In the genomic region with DNA sequence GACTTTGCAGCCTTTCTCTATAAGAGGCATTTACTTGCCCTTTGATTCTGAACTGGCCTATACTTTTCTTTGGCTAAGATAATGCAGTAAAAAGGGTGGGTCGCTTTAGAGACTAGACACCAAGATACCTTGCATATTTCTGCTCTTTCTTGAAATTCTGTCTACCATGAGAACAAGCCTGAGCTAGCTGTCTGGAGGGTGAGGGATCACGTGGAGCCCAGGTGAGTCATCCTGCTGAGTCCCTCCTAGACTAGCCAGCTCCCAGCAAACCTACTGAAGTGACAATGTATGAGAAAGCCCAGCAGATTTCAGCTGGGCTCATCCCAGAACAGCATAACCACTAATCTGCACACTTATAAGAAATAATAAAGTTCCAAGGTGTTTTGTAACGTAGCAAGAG, we compare ENCODE assay signal across 20 cellular contexts.
DNase-seq lines count a peak whose midpoint lies in the region; ATAC-seq, FAIRE-seq and TF ChIP-seq lines count a peak whose summit lies in the region.
"Had no signal": no experiment of that assay in that cellular context is flagged by ENCODE, and none has a peak within 500 bp of the region (broad histone marks: within the 10 kb centered on the region; RNA-seq: fewer than 3 reads in every experiment).

No MANE protein-coding gene starts in this region.

- H3K9me3 ChIP-seq in K562 (replicated peaks; ENCODE audit: control insufficient read depth, insufficient read depth, low read depth, low read length) (no peaks in the 10 kb centered on the region), mucosa of descending colon (no peaks in the 10 kb centered on the region)
- H3K9me3 ChIP-seq: heart left ventricle, tibial nerve had no signal

- CTCF ChIA-PET in K562 (lab: Yijun Ruan, JAX; ENCODE audit: low intra/inter-chr PET ratio) = no interaction called here

- 0% methylated on average over 3 of the region's 3 CpGs for WGBS in K562 (ENCODE audit: insufficient coverage, low coverage, missing lambda C conversion rate)

- H3K36me3 ChIP-seq in K562 (ENCODE audit: control insufficient read depth, insufficient read depth, low read length) (no peaks in the 10 kb centered on the region), mucosa of descending colon (ENCODE audit: low read depth) (no peaks in the 10 kb centered on the region)
- H3K36me3 ChIP-seq: heart left ventricle, tibial nerve had no signal

- BruUV-seq in K562 (replicated peaks; lab: Mats Ljungman, UMichigan) = no TSS peak

- H3K4me3 ChIP-seq in K562 = no peak overlapping the region
- no peak overlapping the region for H3K4me3 ChIP-seq in mucosa of descending colon
- H3K4me3 ChIP-seq: heart left ventricle, tibial nerve had no signal

- TF ChIP-seq POLR2A in K562 (conservative IDR thresholded peaks at IDR 0.05) = no peak

- H3K9me1 ChIP-seq in K562 (ENCODE audit: control insufficient read depth, insufficient read depth, low read length) = no peaks in the 10 kb centered on the region

- H3K27ac ChIP-seq in K562 (ENCODE audit: extremely low read depth, low read depth, low read length) = no peak overlapping the region
- H3K27ac ChIP-seq: heart left ventricle, tibial nerve had no signal

- FAIRE-seq in K562 (lab: Jason Lieb, UNC) = no peak
- FAIRE-seq: GM18507 had no signal

- TF ChIP-seq EP300 in K562 (IDR thresholded peaks at IDR 0.05; ENCODE audit: low read length) = no peak

- no peaks in the 10 kb centered on the region for H4K20me1 ChIP-seq in K562 (replicated peaks; ENCODE audit: control insufficient read depth, insufficient read depth, low read length)

- H2AFZ ChIP-seq in K562 (ENCODE audit: low read depth, low read length) = no peak overlapping the region

- H3K27me3 ChIP-seq in K562 (ENCODE audit: control insufficient read depth in 2 of 2, insufficient read depth in 2 of 2, low read length in 2 of 2) = peaks cover 5 to 11% of the 10 kb centered on the region in 2 experiments; a peak in 4 of 5 replicates
- H3K27me3 ChIP-seq: tibial nerve had no signal

- H3K4me1 ChIP-seq in K562 (replicated peaks in 1 of 2; ENCODE audit: control insufficient read depth in 2 of 2, insufficient read depth in 2 of 2, low read length in 2 of 2) (no peaks in the 10 kb centered on the region), mucosa of descending colon (ENCODE audit: low read depth) (no peaks in the 10 kb centered on the region)
- H3K4me1 ChIP-seq: tibial nerve had no signal

- ATAC-seq in K562 (no peak), HG02610 (IDR thresholded peaks at IDR 0.05; ENCODE audit: unreplicated experiment) (no peak), mucosa of descending colon (no peak)
- ATAC-seq: activated CD4-positive, alpha-beta T cell treated with anti-CD3 and anti-CD28 coated beads for 36 hours; heart left ventricle; left lobe of liver; naive thymus-derived CD4-positive, alpha-beta T cell had no signal

- H3K4me2 ChIP-seq in K562 (ENCODE audit: insufficient read depth, low read length) = no peak overlapping the region

- in situ Hi-C loops in K562 (cut with MboI) = no loop called here

- intact Hi-C loops in K562 (cut with micrococcal nuclease) = no loop called here
- intact Hi-C loops in mucosa of descending colon (cut with DNase I, micrococcal nuclease) = no loop called here

- no peak for TF ChIP-seq RAD21 in K562 (CRISPR knock-in tag; conservative IDR thresholded peaks at IDR 0.05 in 1 of 2, IDR thresholded peaks at IDR 0.05 in 1 of 2)

- no peaks in the 10 kb centered on the region for H3K79me2 ChIP-seq in K562 (ENCODE audit: control insufficient read depth, insufficient read depth, low read length)

- TF ChIP-seq CTCF in K562 (IDR thresholded peaks at IDR 0.05 in 2 of 3, conservative IDR thresholded peaks at IDR 0.05 in 1 of 3; ENCODE audit: insufficient read depth in 2 of 3, low read depth in 1 of 3, low read length in 3 of 3) (no peak), mucosa of descending colon (IDR thresholded peaks at IDR 0.05) (no peak)

- POLR2A ChIA-PET in K562 (lab: Yijun Ruan, JAX) = interaction anchor here (1.0 kb wide), 1 partner anchor 879 kb away, joined by 3 read pairs; no protein-coding TSS in a partner anchor

- DNase-seq in AG08396 (ENCODE audit: low spot score) = peak; percentile 5
- DNase-seq in LHCN-M2 (ENCODE audit: low read depth) = peak; percentile 1
- DNase-seq in K562 (ENCODE audit: extremely low read depth in 1 of 4, low spot score in 3 of 4) = peak in 1 of 4 experiments; percentile 3
- DNase-seq in kidney glomerular epithelial cell (lab: John Stamatoyannopoulos, UW) = peak; percentile 83
- no peak for DNase-seq in NCI-H1092 (lab: John Stamatoyannopoulos, UW)
- no peak for DNase-seq in NCI-H1092 treated with DMSO at 0.1 percent for 48 hours (lab: John Stamatoyannopoulos, UW)
- no peak for DNase-seq in mucosa of descending colon
- DNase-seq: activated CD4-positive, alpha-beta T cell treated with anti-CD3 and anti-CD28 coated beads for 36 hours; Calu3; caudate nucleus; heart left ventricle; IMR-90; naive thymus-derived CD4-positive, alpha-beta T cell; NCI-H1436; NCI-H524 treated with DMSO at 0.1 percent for 48 hours; stimulated activated CD4-positive, alpha-beta T cell treated with anti-CD3 and anti-CD28 coated beads, Interleukin-1b, Interleukin-23, amount 100 ng/mL, for 48 hours had no signal

- H3K9ac ChIP-seq in K562 (ENCODE audit: insufficient read depth in 1 of 2, low read depth in 2 of 2, low read length in 2 of 2) = no peak overlapping the region

TF ChIP-seq in K562, 482 proteins besides CTCF, POLR2A, EP300 and RAD21:
- TF ChIP-seq, protein P1, sequence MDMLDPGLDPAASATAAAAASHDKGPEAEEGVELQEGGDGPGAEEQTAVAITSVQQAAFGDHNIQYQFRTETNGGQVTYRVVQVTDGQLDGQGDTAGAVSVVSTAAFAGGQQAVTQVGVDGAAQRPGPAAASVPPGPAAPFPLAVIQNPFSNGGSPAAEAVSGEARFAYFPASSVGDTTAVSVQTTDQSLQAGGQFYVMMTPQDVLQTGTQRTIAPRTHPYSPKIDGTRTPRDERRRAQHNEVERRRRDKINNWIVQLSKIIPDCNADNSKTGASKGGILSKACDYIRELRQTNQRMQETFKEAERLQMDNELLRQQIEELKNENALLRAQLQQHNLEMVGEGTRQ (CRISPR knock-in tag; IDR thresholded peaks at IDR 0.05) = peak; percentile 52; the same call in 1 of the 2 replicates
- TF ChIP-seq ZNF583 (CRISPR knock-in tag; IDR thresholded peaks at IDR 0.05) = no peak
- 0 out of 2 replicates have a peak, but pooled peaks have one; percentile 22 for TF ChIP-seq RAD51 (IDR thresholded peaks at IDR 0.05; ENCODE audit: borderline replicate concordance, low read depth)
- TF ChIP-seq, protein P2, sequence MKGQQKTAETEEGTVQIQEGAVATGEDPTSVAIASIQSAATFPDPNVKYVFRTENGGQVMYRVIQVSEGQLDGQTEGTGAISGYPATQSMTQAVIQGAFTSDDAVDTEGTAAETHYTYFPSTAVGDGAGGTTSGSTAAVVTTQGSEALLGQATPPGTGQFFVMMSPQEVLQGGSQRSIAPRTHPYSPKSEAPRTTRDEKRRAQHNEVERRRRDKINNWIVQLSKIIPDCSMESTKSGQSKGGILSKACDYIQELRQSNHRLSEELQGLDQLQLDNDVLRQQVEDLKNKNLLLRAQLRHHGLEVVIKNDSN (CRISPR knock-in tag; IDR thresholded peaks at IDR 0.05) = peak; percentile 54
- no peak for TF ChIP-seq HMG20A (CRISPR knock-in tag; conservative IDR thresholded peaks at IDR 0.05)
- TF ChIP-seq, protein P3, sequence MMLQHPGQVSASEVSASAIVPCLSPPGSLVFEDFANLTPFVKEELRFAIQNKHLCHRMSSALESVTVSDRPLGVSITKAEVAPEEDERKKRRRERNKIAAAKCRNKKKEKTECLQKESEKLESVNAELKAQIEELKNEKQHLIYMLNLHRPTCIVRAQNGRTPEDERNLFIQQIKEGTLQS (IDR thresholded peaks at IDR 0.05) = peak; percentile 28; the same call in 1 of the 2 replicates
- TF ChIP-seq, protein P3 (CRISPR knock-in tag; conservative IDR thresholded peaks at IDR 0.05) = no peak
- TF ChIP-seq SAP30 (IDR thresholded peaks at IDR 0.05; ENCODE audit: borderline replicate concordance, insufficient read depth, low read depth, low read length, poor library complexity, severe bottlenecking) = no peak
- TF ChIP-seq, protein P4, sequence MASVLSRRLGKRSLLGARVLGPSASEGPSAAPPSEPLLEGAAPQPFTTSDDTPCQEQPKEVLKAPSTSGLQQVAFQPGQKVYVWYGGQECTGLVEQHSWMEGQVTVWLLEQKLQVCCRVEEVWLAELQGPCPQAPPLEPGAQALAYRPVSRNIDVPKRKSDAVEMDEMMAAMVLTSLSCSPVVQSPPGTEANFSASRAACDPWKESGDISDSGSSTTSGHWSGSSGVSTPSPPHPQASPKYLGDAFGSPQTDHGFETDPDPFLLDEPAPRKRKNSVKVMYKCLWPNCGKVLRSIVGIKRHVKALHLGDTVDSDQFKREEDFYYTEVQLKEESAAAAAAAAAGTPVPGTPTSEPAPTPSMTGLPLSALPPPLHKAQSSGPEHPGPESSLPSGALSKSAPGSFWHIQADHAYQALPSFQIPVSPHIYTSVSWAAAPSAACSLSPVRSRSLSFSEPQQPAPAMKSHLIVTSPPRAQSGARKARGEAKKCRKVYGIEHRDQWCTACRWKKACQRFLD (CRISPR knock-in tag; IDR thresholded peaks at IDR 0.05) = no peak
- no peak for TF ChIP-seq ZZZ3 (IDR thresholded peaks at IDR 0.05)
- no peak for TF ChIP-seq HDAC1 (IDR thresholded peaks at IDR 0.05)
- peak; percentile 56 for TF ChIP-seq FOSL1 (tag; conservative IDR thresholded peaks at IDR 0.05)

Comparison
In these comparisons a context has a peak if more than half of its experiments do, and no peak if none do; other contexts are left out.
1. DNase-seq: peak in AG08396 (single experiment), LHCN-M2 (single experiment) and kidney glomerular epithelial cell (single experiment); none in NCI-H1092 (single experiment), NCI-H1092 treated with DMSO at 0.1 percent for 48 hours (single experiment) and mucosa of descending colon (0 of 3).